ENCODE assay signal across 8 cellular contexts in genomic region chr1:42962641-42963377, GRCh38. TPM values are rescaled to one million over a fixed set of nuclear protein-coding genes. Genes with fewer than 3 reads are reported as not detected.
DNase-seq lines count a peak whose midpoint lies in the region; ATAC-seq, FAIRE-seq and TF ChIP-seq lines count a peak whose summit lies in the region.

No MANE protein-coding gene starts in this region.

- TF ChIP-seq CTCF in HepG2 (CRISPR knock-in tag; IDR thresholded peaks at IDR 0.05) = no peak

- H3K4me1 Mint-ChIP-seq in activated T-helper 17 cell treated with anti-CD3 and anti-CD28 coated beads, Interleukin-2, amount 50 U/mL, for 72 hours = peaks cover 22% of the 10 kb centered on the region
- peaks cover 26 to 33% of the 10 kb centered on the region in 2 donors for H3K4me1 Mint-ChIP-seq in immature natural killer cell
- peaks cover 12 to 42% (median 22%) of the 10 kb centered on the region in 4 donors for H3K4me1 Mint-ChIP-seq in CD4-positive, alpha-beta memory T cell

- CTCF ChIA-PET in HepG2 (lab: Yijun Ruan, JAX; ENCODE audit: low intra/inter-chr PET ratio, low total read pairs) = no interaction called here
- CTCF ChIA-PET in CD4-positive, alpha-beta memory T cell (lab: Charles Lee; ENCODE audit: partially characterized antibody) = interaction anchor here (0.6 to 1.0 kb wide), 2 partner anchors 50 to 108 kb away, joined by 3 read pairs; no protein-coding TSS in a partner anchor

- in situ Hi-C loops in HepG2 (cut with HindIII; ENCODE audit: extremely low pct_ligation_motif_present, low pct_unique_long_range_greater_than_20kb) = no loop called here

- H3K27ac Mint-ChIP-seq in activated T-helper 17 cell treated with anti-CD3 and anti-CD28 coated beads, Interleukin-2, amount 50 U/mL, for 72 hours = no peak overlapping the region
- peak overlapping the region in 3 of 6 donors; percentile 17 to 69 (median 28) for H3K27ac Mint-ChIP-seq in immature natural killer cell
- H3K27ac Mint-ChIP-seq in CD4-positive, alpha-beta memory T cell = peak overlapping the region in 1 of 7 donors; percentile 17

- peak overlapping the region; percentile 92 for H3K4me3 Mint-ChIP-seq in activated T-helper 17 cell treated with anti-CD3 and anti-CD28 coated beads, Interleukin-2, amount 50 U/mL, for 72 hours
- H3K4me3 Mint-ChIP-seq in immature natural killer cell = no peak overlapping the region
- H3K4me3 Mint-ChIP-seq in CD4-positive, alpha-beta memory T cell = no peak overlapping the region

- intact Hi-C loops in HepG2 (cut with micrococcal nuclease; ENCODE audit: unreplicated experiment) = no loop called here
- intact Hi-C loops in CD4-positive, alpha-beta memory T cell (cut with micrococcal nuclease) = no loop called here

- no peaks in the 10 kb centered on the region; a peak in 1 of 5 replicates for H3K36me3 ChIP-seq in HepG2 (replicated peaks in 1 of 2; ENCODE audit: control insufficient read depth in 1 of 2, insufficient read depth in 2 of 2, low read length in 2 of 2)
- no peaks in the 10 kb centered on the region for H3K36me3 ChIP-seq in CD4-positive, alpha-beta memory T cell (ENCODE audit: insufficient read depth, low read length)

- no peaks in the 10 kb centered on the region; a peak in 1 of 5 replicates for H3K27me3 ChIP-seq in HepG2 (ENCODE audit: control insufficient read depth in 1 of 2, insufficient read depth in 2 of 2, low read length in 2 of 2)
- no peaks in the 10 kb centered on the region for H3K27me3 ChIP-seq in CD4-positive, alpha-beta memory T cell (ENCODE audit: insufficient read depth, low read length)

- ATAC-seq in activated T-helper 17 cell treated with anti-CD3 and anti-CD28 coated beads, Interleukin-2, amount 50 U/mL, for 72 hours (replicated peaks) = no peak
- no peak; the same call in 2 of the 3 replicates for ATAC-seq in HepG2
- no peak for ATAC-seq in HG03342 (IDR thresholded peaks at IDR 0.05; ENCODE audit: unreplicated experiment)

- H3K9me3 Mint-ChIP-seq in activated T-helper 17 cell treated with anti-CD3 and anti-CD28 coated beads, Interleukin-2, amount 50 U/mL, for 72 hours = no peaks in the 10 kb centered on the region
- H3K9me3 Mint-ChIP-seq in immature natural killer cell = no peaks in the 10 kb centered on the region
- H3K9me3 Mint-ChIP-seq in CD4-positive, alpha-beta memory T cell = peaks cover 0 to 5% (median 0%) of the 10 kb centered on the region in 8 donors

- FAIRE-seq in HepG2 (lab: Jason Lieb, UNC) = no peak

- TF ChIP-seq RAD21 in HepG2 (CRISPR knock-in tag; IDR thresholded peaks at IDR 0.05) = no peak

- peak overlapping the region; percentile 48; the same call in 1 of the 2 replicates for H3K9ac ChIP-seq in HepG2 (ENCODE audit: insufficient read depth, low read depth, low read length)

- peaks cover 33% of the 10 kb centered on the region for H3K79me2 ChIP-seq in HepG2 (ENCODE audit: insufficient read depth, low read length)

- BruUV-seq in HepG2 (replicated peaks; lab: Mats Ljungman, UMichigan) = no TSS peak

- H2AFZ ChIP-seq in HepG2 (ENCODE audit: low read length) = no peak overlapping the region

- POLR2A ChIA-PET in HepG2 (lab: Yijun Ruan, JAX) = interaction anchor here (1.2 to 3.4 kb wide), 3 partner anchors 13 to 37 kb away, joined by 3 to 18 read pairs (median 3); no protein-coding TSS in a partner anchor
- POLR2A ChIA-PET in CD4-positive, alpha-beta memory T cell (lab: Charles Lee; ENCODE audit: partially characterized antibody) = interaction anchor here (0.8 to 23.8 kb wide), 4 partner anchors 10 to 39 kb away, joined by 3 to 555 read pairs (median 52); no protein-coding TSS in a partner anchor

- no peaks in the 10 kb centered on the region for H3K9me3 ChIP-seq in HepG2 (ENCODE audit: low read length)
- H3K9me3 ChIP-seq in CD4-positive, alpha-beta memory T cell (ENCODE audit: control insufficient read depth in 1 of 2, low read length in 2 of 2) = no peaks in the 10 kb centered on the region

- peaks cover 1% of the 10 kb centered on the region; the same call in 1 of the 2 replicates for H4K20me1 ChIP-seq in HepG2 (ENCODE audit: insufficient read depth, low read length)

- H3K27ac ChIP-seq in HepG2 (ENCODE audit: extremely low read length, insufficient read depth, low read length) = peak overlapping the region; percentile 43
- no peak overlapping the region for H3K27ac ChIP-seq in CD4-positive, alpha-beta memory T cell (ENCODE audit: low read depth, low read length)

- TF ChIP-seq EP300 in HepG2 (IDR thresholded peaks at IDR 0.05; ENCODE audit: low read depth in 2 of 2, low read length in 2 of 2) = no peak
- no peak for TF ChIP-seq EP300 in HepG2 (CRISPR knock-in tag; IDR thresholded peaks at IDR 0.05; ENCODE audit: borderline replicate concordance)

- peaks cover 12% of the 10 kb centered on the region for H3K36me3 Mint-ChIP-seq in activated T-helper 17 cell treated with anti-CD3 and anti-CD28 coated beads, Interleukin-2, amount 50 U/mL, for 72 hours (ENCODE audit: low read depth)
- peaks cover 0 to 11% (median 3%) of the 10 kb centered on the region in 3 donors for H3K36me3 Mint-ChIP-seq in immature natural killer cell
- H3K36me3 Mint-ChIP-seq in CD4-positive, alpha-beta memory T cell = peaks cover 0 to 5% of the 10 kb centered on the region in 2 donors

- DNase-seq in AG20443 (ENCODE audit: low spot score) (peak; percentile 64), NCI-H1436 (lab: John Stamatoyannopoulos, UW) (peak; percentile 53), HepG2 (ENCODE audit: low spot score) (peak; percentile 61), immature natural killer cell (no peak), cortex of kidney (lab: John Stamatoyannopoulos, UW) (no peak)
- DNase-seq in CD4-positive, alpha-beta memory T cell = no peak

- H3K4me3 ChIP-seq in HepG2 (replicated peaks in 1 of 3; ENCODE audit: insufficient read depth in 1 of 3, low read depth in 2 of 3, low read length in 3 of 3) = peak overlapping the region; percentile 31 to 97 (median 93)
- no peak overlapping the region for H3K4me3 ChIP-seq in CD4-positive, alpha-beta memory T cell (ENCODE audit: low read length in 2 of 2)

- 5% methylated on average over 11 of the region's 13 CpGs for WGBS in HepG2 (ENCODE audit: low lambda C conversion rate)

- peak overlapping the region; percentile 93 for H3K4me2 ChIP-seq in HepG2 (ENCODE audit: low read depth, low read length)

- peaks cover 57% of the 10 kb centered on the region for H3K4me1 ChIP-seq in HepG2 (ENCODE audit: insufficient read depth, low read length)
- H3K4me1 ChIP-seq in CD4-positive, alpha-beta memory T cell (ENCODE audit: insufficient read depth, low read length) = peaks cover 24% of the 10 kb centered on the region

- peaks cover 5% of the 10 kb centered on the region for H3K27me3 Mint-ChIP-seq in activated T-helper 17 cell treated with anti-CD3 and anti-CD28 coated beads, Interleukin-2, amount 50 U/mL, for 72 hours
- peaks cover 2 to 9% (median 8%) of the 10 kb centered on the region in 3 donors for H3K27me3 Mint-ChIP-seq in immature natural killer cell (ENCODE audit: low read depth in 3 of 3)
- no peaks in the 10 kb centered on the region for H3K27me3 Mint-ChIP-seq in CD4-positive, alpha-beta memory T cell

- TF ChIP-seq POLR2A in HepG2 (IDR thresholded peaks at IDR 0.05; ENCODE audit: insufficient read depth in 1 of 2, low read depth in 2 of 2, low read length in 2 of 2) = no peak; a peak in 1 of 4 replicates

TF ChIP-seq in HepG2, 621 proteins besides CTCF, POLR2A, EP300 and RAD21 (continues in another document):
- TF ChIP-seq KAT8 (CRISPR knock-in tag; IDR thresholded peaks at IDR 0.05) (0 out of 2 replicates have a peak, but pooled peaks have one; percentile 14), ZNF768 (CRISPR knock-in tag; IDR thresholded peaks at IDR 0.05) (no peak), MXI1 (IDR thresholded peaks at IDR 0.05; ENCODE audit: borderline replicate concordance, low read depth, low read length) (peak; percentile 11; the same call in 1 of the 3 replicates), ZNF431 (CRISPR knock-in tag; IDR thresholded peaks at IDR 0.05; ENCODE audit: borderline replicate concordance, low read depth) (no peak), ZNF350 (CRISPR knock-in tag; IDR thresholded peaks at IDR 0.05; ENCODE audit: borderline replicate concordance, low read depth) (no peak), ZIK1 (CRISPR knock-in tag; IDR thresholded peaks at IDR 0.05; ENCODE audit: borderline replicate concordance, low read depth) (no peak)

RNA-seq across cellular contexts. Expression of gene SLC2A1, which starts 4.1 kb away (rescaled TPM):
- total RNA-seq in activated T-helper 17 cell treated with anti-CD3 and anti-CD28 coated beads, Interleukin-2, amount 50 U/mL, for 72 hours = 100 to 1,000 TPM; 217 to 280 TPM
- total RNA-seq in HepG2 (2016; rRNA removed; fragmentation: Illumina TruSeq; extraction: Trizol) = 54.3 and 125 TPM in 2 replicates
- total RNA-seq in HepG2 (2016; cell fraction: cytosol; rRNA removed; fragmentation: Illumina TruSeq; extraction: Trizol; ENCODE audit: low read depth) = 17.1 and 18.0 TPM in 2 replicates
- total RNA-seq in HepG2 (2016; cell fraction: insoluble cytoplasmic fraction; rRNA removed; fragmentation: Illumina TruSeq; extraction: Trizol) = 44.3 and 121 TPM in 2 replicates
- total RNA-seq in HepG2 (2016; cell fraction: membrane; rRNA removed; fragmentation: Illumina TruSeq; extraction: Trizol) = 38.1 and 44.0 TPM in 2 replicates
- total RNA-seq in HepG2 (2016; cell fraction: nucleus; rRNA removed; fragmentation: Illumina TruSeq; extraction: Trizol) = 146 and 160 TPM in 2 replicates
- polyA plus RNA-seq in HepG2 (2011; rRNA removed) = 315 and 423 TPM in 2 replicates
- polyA plus RNA-seq in HepG2 (2011; cell fraction: cytosol; rRNA removed) = 201 and 410 TPM in 2 replicates
- polyA plus RNA-seq in HepG2 (2011; cell fraction: nucleus; rRNA removed) = 305 and 663 TPM in 2 replicates
- 253 and 372 TPM in 2 replicates for polyA plus RNA-seq in HepG2 (2012)
- 10.8 and 11.3 TPM in 2 replicates for polyA plus RNA-seq in HepG2 (2016; cell fraction: cytosol; fragmentation: Illumina TruSeq; extraction: Trizol; ENCODE audit: low read depth)
- polyA plus RNA-seq in HepG2 (2016; cell fraction: insoluble cytoplasmic fraction; fragmentation: Illumina TruSeq; extraction: Trizol; ENCODE audit: low read depth) = 47.5 and 58.0 TPM in 2 replicates
- polyA plus RNA-seq in HepG2 (2016; cell fraction: membrane; fragmentation: Illumina TruSeq; extraction: Trizol; ENCODE audit: low read depth) = 20.7 and 24.0 TPM in 2 replicates
- polyA plus RNA-seq in HepG2 (2016; cell fraction: nucleus; fragmentation: Illumina TruSeq; extraction: Trizol; ENCODE audit: insufficient read depth, low read depth) = 232 and 245 TPM in 2 replicates
- 61.9 and 1,182 TPM in 2 replicates for polyA minus RNA-seq in HepG2 (2011; rRNA and poly(A)+ RNA removed; ENCODE audit: low replicate concordance)
- polyA minus RNA-seq in HepG2 (2011; cell fraction: cytosol; rRNA and poly(A)+ RNA removed) = 204 and 374 TPM in 2 replicates
- 146 and 207 TPM in 2 replicates for polyA minus RNA-seq in HepG2 (2011; cell fraction: nucleus; rRNA and poly(A)+ RNA removed)
- 10 to 100 TPM; 39.1 to 55.0 (median 42.4) TPM for polyA plus RNA-seq in immature natural killer cell
- 10 to 100 TPM; 57.5 to 58.4 TPM for total RNA-seq in CD4-positive, alpha-beta memory T cell
- polyA plus RNA-seq in CD4-positive, alpha-beta memory T cell = 10 to 100 TPM; 22.7 to 29.9 TPM

Comparison
In these comparisons a context has a peak if more than half of its experiments do, and no peak if none do; other contexts are left out.
1. DNase-seq: peak in AG20443 (single experiment), NCI-H1436 (single experiment) and HepG2 (single experiment); none in immature natural killer cell (0 of 3), cortex of kidney (single experiment) and CD4-positive, alpha-beta memory T cell (0 of 5).
2. H3K4me3 ChIP-seq: peak in HepG2 (3 of 3); none in CD4-positive, alpha-beta memory T cell (0 of 2).